Comparison of ENCODE assay signal across 8 cellular contexts in the genomic region with DNA sequence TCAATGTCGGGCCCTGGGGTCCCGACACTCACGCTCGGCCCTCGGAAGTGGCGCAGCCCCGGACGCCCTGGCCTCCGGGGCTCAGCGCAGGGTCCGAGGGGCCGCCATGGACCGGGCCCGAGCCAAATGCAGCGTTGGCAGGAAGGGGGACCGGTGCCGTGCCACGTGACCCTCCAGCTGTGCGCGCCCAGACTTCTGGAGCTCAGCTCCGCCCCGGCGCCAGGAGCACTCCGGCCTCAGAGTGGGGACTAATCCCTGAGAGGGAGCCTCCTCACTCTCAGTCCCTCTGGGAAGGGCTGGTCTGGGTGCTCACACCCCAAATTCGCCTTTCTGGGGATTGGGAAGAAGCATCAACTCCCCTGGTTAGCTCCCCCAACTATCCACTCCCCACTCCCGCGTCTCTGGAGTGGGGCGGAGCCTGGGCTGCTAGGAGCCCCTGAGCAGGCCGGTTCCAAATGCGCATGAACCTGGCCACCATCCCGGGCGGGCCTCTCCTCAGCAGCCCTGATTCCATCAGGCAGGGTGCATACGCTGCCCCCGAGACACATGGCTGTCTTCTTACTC. TPM values are rescaled to one million over a fixed set of nuclear protein-coding genes. Genes with fewer than 3 reads are reported as not detected.
DNase-seq lines count a peak whose midpoint lies in the region; ATAC-seq and TF ChIP-seq lines count a peak whose summit lies in the region.

A gene with protein sequence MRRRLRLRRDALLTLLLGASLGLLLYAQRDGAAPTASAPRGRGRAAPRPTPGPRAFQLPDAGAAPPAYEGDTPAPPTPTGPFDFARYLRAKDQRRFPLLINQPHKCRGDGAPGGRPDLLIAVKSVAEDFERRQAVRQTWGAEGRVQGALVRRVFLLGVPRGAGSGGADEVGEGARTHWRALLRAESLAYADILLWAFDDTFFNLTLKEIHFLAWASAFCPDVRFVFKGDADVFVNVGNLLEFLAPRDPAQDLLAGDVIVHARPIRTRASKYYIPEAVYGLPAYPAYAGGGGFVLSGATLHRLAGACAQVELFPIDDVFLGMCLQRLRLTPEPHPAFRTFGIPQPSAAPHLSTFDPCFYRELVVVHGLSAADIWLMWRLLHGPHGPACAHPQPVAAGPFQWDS (minus strand): TSS at position 166 of the 564 bp plus-strand sequence. CDS start 513 bp downstream, outside the sequence.

- peak; percentile 85 for DNase-seq in activated CD4-positive, alpha-beta T cell treated with anti-CD3 and anti-CD28 coated beads, Interleukin-2, amount 10 ng/mL, durations not matched to agents 24 days and 14 days
- DNase-seq in activated CD4-positive, alpha-beta T cell treated with anti-CD3 and anti-CD28 coated beads, Interleukin-2, amount 50 U/mL, for 4 hours = no peak
- DNase-seq in PC-3 (no peak), mammary epithelial cell (no peak), iPS-NIHi7 (ENCODE audit: extremely low spot score) (peak; percentile 77), Kasumi-1 (lab: John Stamatoyannopoulos, UW) (no peak)

- H3K9me3 ChIP-seq in PC-3 (ENCODE audit: low read length) = no peaks in the 10 kb centered on the region
- H3K9me3 ChIP-seq in mammary epithelial cell (replicated peaks; ENCODE audit: insufficient read depth, low read length) = no peaks in the 10 kb centered on the region
- no peaks in the 10 kb centered on the region for H3K9me3 ChIP-seq in skeletal muscle satellite cell (replicated peaks; ENCODE audit: low read length)

- 0 out of 2 replicates have a peak, but pooled peaks cover 3% of the 10 kb centered on the region for H3K4me1 ChIP-seq in PC-3 (ENCODE audit: insufficient read depth, low read length)
- peaks cover 34% of the 10 kb centered on the region for H3K4me1 ChIP-seq in mammary epithelial cell (ENCODE audit: insufficient read depth, low read length)
- H3K4me1 ChIP-seq in skeletal muscle satellite cell (ENCODE audit: control insufficient read depth, insufficient read depth, low read length) = peaks cover 21% of the 10 kb centered on the region

- CTCF ChIA-PET in PC-3 (lab: Charles Lee) = interaction anchor here (0.7 kb wide), 1 partner anchor 133 kb away, joined by 3 read pairs; no protein-coding TSS in a partner anchor
- CTCF ChIA-PET in mammary epithelial cell (lab: Charles Lee; ENCODE audit: low non-redundant PET) = no interaction called here

- H3K9ac ChIP-seq in PC-3 (ENCODE audit: low read length) = peak within 1 kb of the TSS; percentile 50
- no peak within 1 kb of the TSS for H3K9ac ChIP-seq in mammary epithelial cell (ENCODE audit: insufficient read depth, low read length)
- peak within 1 kb of the TSS; percentile 93 for H3K9ac ChIP-seq in skeletal muscle satellite cell (ENCODE audit: low read depth, low read length)

- dilution Hi-C loops in mammary epithelial cell (cut with HindIII; ENCODE audit: low sequenced_read_pairs) = no loop called here

- intact Hi-C loops in activated CD4-positive, alpha-beta T cell treated with anti-CD3 and anti-CD28 coated beads, Interleukin-2, amount 10 ng/mL, durations not matched to agents 24 days and 14 days (cut with micrococcal nuclease) = no loop called here
- intact Hi-C loops in PC-3 (cut with micrococcal nuclease) (no loop called here), mammary epithelial cell (cut with micrococcal nuclease) (no loop called here)

- in situ Hi-C loops in mammary epithelial cell (cut with MboI; ENCODE audit: low sequenced_read_pairs in 2 of 2) = no loop called here

- WGBS in mammary epithelial cell (ENCODE audit: low coverage, missing lambda C conversion rate) = 6% methylated on average over 12 of the region's 34 CpGs

- H3K4me3 ChIP-seq in PC-3 (ENCODE audit: low read length) = peak within 1 kb of the TSS; percentile 74
- peak within 1 kb of the TSS; percentile 62 to 70 (median 62) for H3K4me3 ChIP-seq in mammary epithelial cell (replicated peaks in 1 of 3; ENCODE audit: insufficient read depth in 1 of 3, low read depth in 2 of 3, low read length in 3 of 3)
- peak within 1 kb of the TSS; percentile 89 for H3K4me3 ChIP-seq in skeletal muscle satellite cell (ENCODE audit: low read length)

- no peaks in the 10 kb centered on the region for H3K79me2 ChIP-seq in PC-3 (ENCODE audit: low read length)
- H3K79me2 ChIP-seq in mammary epithelial cell (ENCODE audit: insufficient read depth, low read length) = no peaks in the 10 kb centered on the region

- H3K36me3 ChIP-seq in PC-3 (ENCODE audit: low read depth, low read length) (no peaks in the 10 kb centered on the region), mammary epithelial cell (ENCODE audit: insufficient read depth, low read length) (peaks cover 2% of the 10 kb centered on the region), skeletal muscle satellite cell (ENCODE audit: insufficient read depth, low read length) (peaks cover 35% of the 10 kb centered on the region)

- POLR2A ChIA-PET in PC-3 (lab: Charles Lee; ENCODE audit: unreplicated experiment) = no interaction called here

- H2AFZ ChIP-seq in PC-3 (ENCODE audit: low read length) (peak within 1 kb of the TSS; percentile 83), mammary epithelial cell (ENCODE audit: low read depth, low read length) (peak within 1 kb of the TSS; percentile 92)

- H3K4me3 Mint-ChIP-seq in activated CD4-positive, alpha-beta T cell treated with anti-CD3 and anti-CD28 coated beads, Interleukin-2, amount 10 ng/mL, durations not matched to agents 24 days and 14 days = peak within 1 kb of the TSS; percentile 70

- H3K27ac Mint-ChIP-seq in activated CD4-positive, alpha-beta T cell treated with anti-CD3 and anti-CD28 coated beads, Interleukin-2, amount 10 ng/mL, durations not matched to agents 24 days and 14 days = peak within 1 kb of the TSS; percentile 62

- H3K27ac ChIP-seq in PC-3 (ENCODE audit: low read length) (no peak within 1 kb of the TSS), mammary epithelial cell (ENCODE audit: insufficient read depth, low read depth, low read length) (no peak within 1 kb of the TSS)

- peaks cover 34% of the 10 kb centered on the region for H3K4me1 Mint-ChIP-seq in activated CD4-positive, alpha-beta T cell treated with anti-CD3 and anti-CD28 coated beads, Interleukin-2, amount 10 ng/mL, durations not matched to agents 24 days and 14 days

- BruUV-seq in PC-3 (replicated peaks; lab: Mats Ljungman, UMichigan) = no TSS peak
- BruUV-seq in mammary epithelial cell (replicated peaks; lab: Mats Ljungman, UMichigan) = no TSS peak

- peaks cover 42% of the 10 kb centered on the region for H3K36me3 Mint-ChIP-seq in activated CD4-positive, alpha-beta T cell treated with anti-CD3 and anti-CD28 coated beads, Interleukin-2, amount 10 ng/mL, durations not matched to agents 24 days and 14 days (ENCODE audit: low read depth)

- no peaks in the 10 kb centered on the region for H3F3A ChIP-seq in PC-3 (ENCODE audit: low read length, unreplicated experiment)

- ATAC-seq in HG02588 (IDR thresholded peaks at IDR 0.05; ENCODE audit: unreplicated experiment) (peak; percentile 57), PC-3 (peak; percentile 65)

- no peak for TF ChIP-seq CTCF in PC-3 (conservative IDR thresholded peaks at IDR 0.05; ENCODE audit: low read depth, low read length)
- TF ChIP-seq CTCF in mammary epithelial cell (conservative IDR thresholded peaks at IDR 0.05 in 1 of 2, IDR thresholded peaks at IDR 0.05 in 1 of 2; ENCODE audit: extremely low read depth in 1 of 2, insufficient read depth in 1 of 2, low read depth in 1 of 2, low read length in 2 of 2) = no peak

- no peaks in the 10 kb centered on the region for H3K9me2 ChIP-seq in PC-3 (replicated peaks; ENCODE audit: low read length)

- no peaks in the 10 kb centered on the region for H3K27me3 ChIP-seq in PC-3 (ENCODE audit: low read length)
- H3K27me3 ChIP-seq in mammary epithelial cell (ENCODE audit: insufficient read depth, low read length) = no peaks in the 10 kb centered on the region
- no peaks in the 10 kb centered on the region for H3K27me3 ChIP-seq in skeletal muscle satellite cell (ENCODE audit: control insufficient read depth, insufficient read depth, low read length)

- H4K20me1 ChIP-seq in PC-3 (ENCODE audit: low read length) (no peaks in the 10 kb centered on the region), mammary epithelial cell (ENCODE audit: insufficient read depth, low read length) (peaks cover 3% of the 10 kb centered on the region)

- H3K4me2 ChIP-seq in PC-3 (ENCODE audit: low read length) (peak within 1 kb of the TSS; percentile 90), mammary epithelial cell (ENCODE audit: insufficient read depth, low read depth, low read length) (peak within 1 kb of the TSS; percentile 95), skeletal muscle satellite cell (ENCODE audit: low read length) (peak within 1 kb of the TSS; percentile 90)

- no peaks in the 10 kb centered on the region for H3K27me3 Mint-ChIP-seq in activated CD4-positive, alpha-beta T cell treated with anti-CD3 and anti-CD28 coated beads, Interleukin-2, amount 10 ng/mL, durations not matched to agents 24 days and 14 days

- no peaks in the 10 kb centered on the region for H3K9me3 Mint-ChIP-seq in activated CD4-positive, alpha-beta T cell treated with anti-CD3 and anti-CD28 coated beads, Interleukin-2, amount 10 ng/mL, durations not matched to agents 24 days and 14 days

RNA-seq across cellular contexts. Expression of the gene that starts here (rescaled TPM):
- 5.5 and 5.6 TPM in 2 replicates for total RNA-seq in activated CD4-positive, alpha-beta T cell treated with anti-CD3 and anti-CD28 coated beads, Interleukin-2, amount 10 ng/mL, durations not matched to agents 24 days and 14 days
- total RNA-seq in PC-3 (2014; rRNA removed) (2.3 and 2.8 TPM in 2 replicates), mammary epithelial cell (10 to 100 TPM in 1 of 2 donors, 1 to 10 TPM in 1; 4.7 to 22.0 TPM)
- polyA plus RNA-seq in mammary epithelial cell = 10.9 TPM
- polyA minus RNA-seq in mammary epithelial cell = 17.8 TPM
- total RNA-seq in skeletal muscle satellite cell (2012; rRNA removed) = 20.8 and 21.4 TPM in 2 replicates

Comparison
In these comparisons a context has a peak if more than half of its experiments do, and no peak if none do; other contexts are left out.
1. DNase-seq: peak in activated CD4-positive, alpha-beta T cell treated with anti-CD3 and anti-CD28 coated beads, Interleukin-2, amount 10 ng/mL, durations not matched to agents 24 days and 14 days (single experiment) and iPS-NIHi7 (single experiment); none in activated CD4-positive, alpha-beta T cell treated with anti-CD3 and anti-CD28 coated beads, Interleukin-2, amount 50 U/mL, for 4 hours (0 of 2), PC-3 (single experiment), mammary epithelial cell (single experiment) and Kasumi-1 (0 of 2).
2. Peak in every context shown above with its lines, with median percentiles within 50 percentile points of each other: H3K4me2 ChIP-seq and H3K4me3 ChIP-seq.